1 cellular context compared by ENCODE assay signal in genomic region chr13:95044452-95045205, GRCh38.
TF ChIP-seq lines count a peak whose summit lies in the region.

No MANE protein-coding gene starts in this region.

TF ChIP-seq in HepG2, 621 proteins besides CTCF, POLR2A, EP300 and RAD21 (continued from another document and continues in another):
- TF ChIP-seq TFE3 (CRISPR knock-in tag; IDR thresholded peaks at IDR 0.05) (peak; percentile 60; the same call in 1 of the 2 replicates), ZSCAN30 (CRISPR knock-in tag; IDR thresholded peaks at IDR 0.05) (no peak), ZNF780A (CRISPR knock-in tag; IDR thresholded peaks at IDR 0.05) (no peak), ZNF468 (CRISPR knock-in tag; IDR thresholded peaks at IDR 0.05) (no peak), MZF1 (CRISPR knock-in tag; IDR thresholded peaks at IDR 0.05; ENCODE audit: borderline replicate concordance) (no peak), FOXA3 (CRISPR knock-in tag; IDR thresholded peaks at IDR 0.05) (peak; percentile 84), PAXIP1 (CRISPR knock-in tag; conservative IDR thresholded peaks at IDR 0.05) (peak; percentile 69), HDAC1 (CRISPR knock-in tag; IDR thresholded peaks at IDR 0.05) (no peak), HNRNPL (IDR thresholded peaks at IDR 0.05; ENCODE audit: low read depth, low read length) (no peak), ZNF75D (CRISPR knock-in tag; IDR thresholded peaks at IDR 0.05; ENCODE audit: borderline replicate concordance) (no peak), FOSL1 (CRISPR knock-in tag; IDR thresholded peaks at IDR 0.05; ENCODE audit: borderline replicate concordance) (no peak), ZSCAN5A (CRISPR knock-in tag; IDR thresholded peaks at IDR 0.05; ENCODE audit: borderline replicate concordance) (no peak), SRY (CRISPR knock-in tag; IDR thresholded peaks at IDR 0.05) (no peak), SOX6 (IDR thresholded peaks at IDR 0.05) (no peak), SOX6 (CRISPR knock-in tag; IDR thresholded peaks at IDR 0.05) (peak; percentile 67; the same call in 1 of the 2 replicates), DDIT3 (CRISPR knock-in tag; IDR thresholded peaks at IDR 0.05) (no peak), ZNF446 (CRISPR knock-in tag; IDR thresholded peaks at IDR 0.05) (no peak), HNF1A (IDR thresholded peaks at IDR 0.05; ENCODE audit: low read depth) (peak; percentile 93), HNF1A (CRISPR knock-in tag; IDR thresholded peaks at IDR 0.05; ENCODE audit: borderline replicate concordance) (peak; percentile 94), RXRB (CRISPR knock-in tag; IDR thresholded peaks at IDR 0.05; ENCODE audit: borderline replicate concordance) (peak; percentile 54; the same call in 1 of the 2 replicates), KIAA2018 (CRISPR knock-in tag; IDR thresholded peaks at IDR 0.05; ENCODE audit: borderline replicate concordance) (no peak), BHLHE40 (IDR thresholded peaks at IDR 0.05; ENCODE audit: low read length) (peak; percentile 30; the same call in 1 of the 2 replicates), GPN1 (CRISPR knock-in tag; IDR thresholded peaks at IDR 0.05; ENCODE audit: borderline replicate concordance) (no peak), KAT8 (CRISPR knock-in tag; IDR thresholded peaks at IDR 0.05) (no peak), PAF1 (CRISPR knock-in tag; IDR thresholded peaks at IDR 0.05) (no peak), IRF2 (CRISPR knock-in tag; IDR thresholded peaks at IDR 0.05) (0 out of 2 replicates have a peak, but pooled peaks have one; percentile 13), REST (IDR thresholded peaks at IDR 0.05; ENCODE audit: borderline replicate concordance in 1 of 2, low read depth in 1 of 2, low read length in 2 of 2) (no peak), IKZF5 (CRISPR knock-in tag; IDR thresholded peaks at IDR 0.05) (no peak), ZNF773 (CRISPR knock-in tag; IDR thresholded peaks at IDR 0.05; ENCODE audit: borderline replicate concordance) (no peak), ERF (CRISPR knock-in tag; IDR thresholded peaks at IDR 0.05) (0 out of 2 replicates have a peak, but pooled peaks have one; percentile 24), PCBP2 (optimal IDR thresholded peaks at IDR 0.05; ENCODE audit: low read depth, low read length, poor library complexity, severe bottlenecking) (no peak), JUNB (CRISPR knock-in tag; IDR thresholded peaks at IDR 0.05; ENCODE audit: borderline replicate concordance) (no peak), NKX3-1 (CRISPR knock-in tag; IDR thresholded peaks at IDR 0.05) (no peak)
